ENCODE assay signal across 8 cellular contexts in the genomic region with DNA sequence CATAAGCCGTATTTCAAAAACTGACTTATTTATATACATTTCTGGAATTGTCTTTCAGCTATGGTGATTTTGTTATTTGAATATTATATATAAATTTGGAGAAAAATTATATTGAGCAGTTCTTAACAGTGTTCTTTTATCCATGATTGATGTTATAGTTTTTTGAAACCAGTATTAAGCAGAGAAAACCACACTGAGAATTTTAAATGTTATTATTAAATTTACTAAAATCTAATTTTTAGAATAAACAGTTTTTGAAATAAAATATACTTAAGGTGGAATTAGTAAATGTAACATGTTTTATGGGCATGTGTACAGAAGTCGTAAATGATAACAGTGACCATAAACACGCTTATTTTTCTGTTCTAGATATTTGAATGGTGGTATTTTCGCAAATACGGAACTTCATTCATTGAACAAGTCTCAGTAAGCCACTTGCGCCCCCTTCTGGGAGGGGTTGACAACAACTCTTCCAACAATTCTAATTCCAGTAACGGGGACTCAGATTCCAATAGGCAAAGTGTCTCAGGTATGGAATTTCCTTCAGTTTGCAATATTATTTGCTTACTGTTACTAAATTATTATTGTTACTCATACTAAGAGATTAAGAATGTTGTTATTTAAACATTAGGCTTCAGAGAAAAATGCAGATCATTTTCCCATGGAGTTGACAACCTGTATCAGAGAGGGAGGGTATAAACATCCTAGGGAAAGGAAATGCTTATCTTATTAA.
DNase-seq lines count a peak whose midpoint lies in the region; ATAC-seq and TF ChIP-seq lines count a peak whose summit lies in the region.

No MANE protein-coding gene starts in this region.

- H2AFZ ChIP-seq in OCI-LY7 (ENCODE audit: low read length): no peak overlapping the region

- CTCF ChIA-PET in OCI-LY7 (lab: Charles Lee; ENCODE audit: unreplicated experiment): no interaction called here

- H3K27ac ChIP-seq in DOHH2 (ENCODE audit: low read depth, low read length) (no peak overlapping the region), OCI-LY7 (ENCODE audit: low read depth, low read length, poor library complexity, severe bottlenecking) (no peak overlapping the region)

- no peak for ATAC-seq in GM21723 (IDR thresholded peaks at IDR 0.05; ENCODE audit: unreplicated experiment)

- no peak overlapping the region for H3K4me3 Mint-ChIP-seq in neural crest cell

- BruUV-seq in OCI-LY7 (replicated peaks; lab: Mats Ljungman, UMichigan): no TSS peak

- H3K27me3 ChIP-seq in DOHH2 (ENCODE audit: control insufficient read depth, low read length): no peaks in the 10 kb centered on the region

- H3K9me3 Mint-ChIP-seq in neural crest cell: no peaks in the 10 kb centered on the region

- no peaks in the 10 kb centered on the region for H3K27me3 Mint-ChIP-seq in neural crest cell (ENCODE audit: low read depth)

- H3K4me2 ChIP-seq in DOHH2 (ENCODE audit: low read length) (no peak overlapping the region), OCI-LY7 (ENCODE audit: low read length) (no peak overlapping the region)

- H4K20me1 ChIP-seq in DOHH2 (ENCODE audit: control insufficient read depth, insufficient read depth, low read depth, low read length) (no peaks in the 10 kb centered on the region), OCI-LY7 (ENCODE audit: insufficient read depth, low read length) (no peaks in the 10 kb centered on the region; the same call in 1 of the 2 replicates)

- DNase-seq in HPDE6-E6E7 (ENCODE audit: extremely low spot score) (peak; percentile 12), OCI-LY7 (ENCODE audit: low spot score) (peak; percentile 66), activated T-cell treated with anti-CD3 and anti-CD28 coated beads for 48 hours (ENCODE audit: low read depth) (peak; percentile 63), fibroblast of peridontal ligament (ENCODE audit: extremely low read depth) (peak; percentile 86), neural crest cell (ENCODE audit: low read depth, low spot score) (peak; percentile 89), stromal cell of bone marrow (ENCODE audit: low read depth) (peak; percentile 59)

- H3K79me2 ChIP-seq in DOHH2 (ENCODE audit: control insufficient read depth, low read length): no peaks in the 10 kb centered on the region
- H3K79me2 ChIP-seq in OCI-LY7 (ENCODE audit: insufficient read depth, low read depth, low read length): no peaks in the 10 kb centered on the region

- H3F3A ChIP-seq in DOHH2 (ENCODE audit: control insufficient read depth, insufficient read depth): no peaks in the 10 kb centered on the region

- no peak overlapping the region for H3K4me3 ChIP-seq in DOHH2 (ENCODE audit: low read length)
- H3K4me3 ChIP-seq in OCI-LY7 (ENCODE audit: low read depth, low read length, poor library complexity, severe bottlenecking): no peak overlapping the region

- intact Hi-C loops in OCI-LY7 (cut with micrococcal nuclease; ENCODE audit: unreplicated experiment): loop anchor here (1.0 to 2.0 kb wide), 2 partner anchors 133 to 189 kb away; no protein-coding TSS in a partner anchor

- H3K9me3 ChIP-seq in DOHH2 (ENCODE audit: control insufficient read depth, insufficient read depth, low read length): no peaks in the 10 kb centered on the region
- H3K9me3 ChIP-seq in OCI-LY7 (ENCODE audit: low read length): no peaks in the 10 kb centered on the region

- H3K36me3 Mint-ChIP-seq in neural crest cell (ENCODE audit: low read depth): no peaks in the 10 kb centered on the region

- no peaks in the 10 kb centered on the region for H3K4me1 ChIP-seq in DOHH2 (ENCODE audit: control insufficient read depth, low read length)
- no peaks in the 10 kb centered on the region for H3K4me1 ChIP-seq in OCI-LY7 (ENCODE audit: insufficient read depth, low read length, poor library complexity, severe bottlenecking)

- H3K9me2 ChIP-seq in DOHH2 (replicated peaks; ENCODE audit: control insufficient read depth, low read length) (no peaks in the 10 kb centered on the region), OCI-LY7 (ENCODE audit: insufficient read depth, low read length) (no peaks in the 10 kb centered on the region)

- POLR2A ChIA-PET in OCI-LY7 (lab: Charles Lee): no interaction called here

- H3K36me3 ChIP-seq in DOHH2 (ENCODE audit: control insufficient read depth, low read length) (no peaks in the 10 kb centered on the region), OCI-LY7 (ENCODE audit: insufficient read depth, low read length) (no peaks in the 10 kb centered on the region)

- peaks cover 7% of the 10 kb centered on the region for H3K4me1 Mint-ChIP-seq in neural crest cell

- TF ChIP-seq CTCF in DOHH2 (IDR thresholded peaks at IDR 0.05; ENCODE audit: low read depth, low read length, poor library complexity, severe bottlenecking): peak; percentile 96
- TF ChIP-seq CTCF in OCI-LY7 (conservative IDR thresholded peaks at IDR 0.05; ENCODE audit: low read length): peak; percentile 93
- peak; percentile 96 for TF ChIP-seq CTCF in neural crest cell (conservative IDR thresholded peaks at IDR 0.05)

- H3K27ac Mint-ChIP-seq in neural crest cell (ENCODE audit: unreplicated experiment): no peak overlapping the region

Comparison
In these comparisons a context has a peak if more than half of its experiments do, and no peak if none do; other contexts are left out.
1. DNase-seq: peak in every context shown above with its lines; median percentile 89 in neural crest cell; 86 in fibroblast of peridontal ligament; 66 in OCI-LY7; 63 in activated T-cell treated with anti-CD3 and anti-CD28 coated beads for 48 hours; 59 in stromal cell of bone marrow; 12 in HPDE6-E6E7.